8 cellular contexts compared by ENCODE assay signal in genomic region chr6:25942561-25943147, GRCh38. TPM values are rescaled to one million over a fixed set of nuclear protein-coding genes. Genes with fewer than 3 reads are reported as not detected.
DNase-seq lines count a peak whose midpoint lies in the region; ATAC-seq and TF ChIP-seq lines count a peak whose summit lies in the region.

No MANE protein-coding gene starts in this region.

- DNase-seq in DMS53 (lab: John Stamatoyannopoulos, UW) (peak; percentile 80), RWPE1 (ENCODE audit: low spot score) (peak; percentile 32), fibroblast of pulmonary artery (ENCODE audit: low read depth) (peak; percentile 74)
- peak; percentile 49 for DNase-seq in Jurkat, Clone E6-1 (ENCODE audit: low read depth, low spot score)
- no peak for DNase-seq in stimulated activated naive B cell treated with anti-CD40 and anti-IgM and Interleukin-4, amounts not matched to agents 10 μg/mL and 1 μg/mL and 100 μg/mL, for 72 hours

- no peak overlapping the region for H3K27ac Mint-ChIP-seq in stimulated activated naive B cell treated with anti-CD40 and anti-IgM and Interleukin-4, amounts not matched to agents 10 μg/mL and 1 μg/mL and 100 μg/mL, for 72 hours

- H3K4me3 Mint-ChIP-seq in stimulated activated naive B cell treated with anti-CD40 and anti-IgM and Interleukin-4, amounts not matched to agents 10 μg/mL and 1 μg/mL and 100 μg/mL, for 72 hours = no peak overlapping the region

- no peak overlapping the region for H3K27ac ChIP-seq in RWPE1

- POLR2A ChIA-PET in RWPE1 (lab: Yijun Ruan, JAX; ENCODE audit: low non-redundant PET) = no interaction called here

- no peak overlapping the region for H3K4me3 ChIP-seq in Jurkat, Clone E6-1 (ENCODE audit: low read length)
- H3K4me3 ChIP-seq in fibroblast of pulmonary artery (replicated peaks; ENCODE audit: low read depth, low read length) = no peak overlapping the region

- H3K4me1 Mint-ChIP-seq in stimulated activated naive B cell treated with anti-CD40 and anti-IgM and Interleukin-4, amounts not matched to agents 10 μg/mL and 1 μg/mL and 100 μg/mL, for 72 hours = peaks cover 12 to 20% of the 10 kb centered on the region in 2 donors

- CTCF ChIA-PET in RWPE1 (lab: Yijun Ruan, JAX) = interaction anchor here (0.6 to 1.0 kb wide), 4 partner anchors 50 to 677 kb away, joined by 3 to 5 read pairs (median 3); no protein-coding TSS in a partner anchor

- H3K36me3 Mint-ChIP-seq in stimulated activated naive B cell treated with anti-CD40 and anti-IgM and Interleukin-4, amounts not matched to agents 10 μg/mL and 1 μg/mL and 100 μg/mL, for 72 hours = peaks cover 0 to 10% of the 10 kb centered on the region in 2 donors

- no peaks in the 10 kb centered on the region for H3K27me3 Mint-ChIP-seq in stimulated activated naive B cell treated with anti-CD40 and anti-IgM and Interleukin-4, amounts not matched to agents 10 μg/mL and 1 μg/mL and 100 μg/mL, for 72 hours

- no peak for TF ChIP-seq POLR2A in GM18505 (IDR thresholded peaks at IDR 0.05; ENCODE audit: borderline replicate concordance, extremely low read depth, insufficient read depth, insufficient read length)

- ATAC-seq in stimulated activated naive B cell treated with anti-CD40 and anti-IgM and Interleukin-4, amounts not matched to agents 10 μg/mL and 1 μg/mL and 100 μg/mL, for 72 hours (replicated peaks) = peak; percentile 33 to 46
- ATAC-seq in GM18505 (IDR thresholded peaks at IDR 0.05; ENCODE audit: unreplicated experiment) (no peak), GM19397 (IDR thresholded peaks at IDR 0.05; ENCODE audit: unreplicated experiment) (no peak), HG02970 (IDR thresholded peaks at IDR 0.05; ENCODE audit: low FRiP score, unreplicated experiment) (no peak)

- TF ChIP-seq CTCF in RWPE1 (conservative IDR thresholded peaks at IDR 0.05; ENCODE audit: low read depth) (peak; percentile 47), fibroblast of pulmonary artery (IDR thresholded peaks at IDR 0.05; ENCODE audit: low read length, missing control alignments) (peak; percentile 66)

- H3K9me3 Mint-ChIP-seq in stimulated activated naive B cell treated with anti-CD40 and anti-IgM and Interleukin-4, amounts not matched to agents 10 μg/mL and 1 μg/mL and 100 μg/mL, for 72 hours = peaks cover 7 to 9% of the 10 kb centered on the region in 2 donors

RNA-seq across cellular contexts. Expression of gene SLC17A2, which starts 12.2 kb away (rescaled TPM):
- not detected for polyA plus RNA-seq in Jurkat, Clone E6-1 (2012; ENCODE audit: insufficient read depth, insufficient read length)

RNA-seq across cellular contexts. Expression of gene TRIM38, which starts 19.9 kb away (rescaled TPM):
- 4.8 TPM for polyA plus RNA-seq in Jurkat, Clone E6-1 (2012; ENCODE audit: insufficient read depth, insufficient read length)

Comparison
In these comparisons a context has a peak if more than half of its experiments do, and no peak if none do; other contexts are left out.
1. ATAC-seq: peak in stimulated activated naive B cell treated with anti-CD40 and anti-IgM and Interleukin-4, amounts not matched to agents 10 μg/mL and 1 μg/mL and 100 μg/mL, for 72 hours (2 of 2); none in GM18505 (single experiment), GM19397 (single experiment) and HG02970 (single experiment).